In the genomic region with DNA sequence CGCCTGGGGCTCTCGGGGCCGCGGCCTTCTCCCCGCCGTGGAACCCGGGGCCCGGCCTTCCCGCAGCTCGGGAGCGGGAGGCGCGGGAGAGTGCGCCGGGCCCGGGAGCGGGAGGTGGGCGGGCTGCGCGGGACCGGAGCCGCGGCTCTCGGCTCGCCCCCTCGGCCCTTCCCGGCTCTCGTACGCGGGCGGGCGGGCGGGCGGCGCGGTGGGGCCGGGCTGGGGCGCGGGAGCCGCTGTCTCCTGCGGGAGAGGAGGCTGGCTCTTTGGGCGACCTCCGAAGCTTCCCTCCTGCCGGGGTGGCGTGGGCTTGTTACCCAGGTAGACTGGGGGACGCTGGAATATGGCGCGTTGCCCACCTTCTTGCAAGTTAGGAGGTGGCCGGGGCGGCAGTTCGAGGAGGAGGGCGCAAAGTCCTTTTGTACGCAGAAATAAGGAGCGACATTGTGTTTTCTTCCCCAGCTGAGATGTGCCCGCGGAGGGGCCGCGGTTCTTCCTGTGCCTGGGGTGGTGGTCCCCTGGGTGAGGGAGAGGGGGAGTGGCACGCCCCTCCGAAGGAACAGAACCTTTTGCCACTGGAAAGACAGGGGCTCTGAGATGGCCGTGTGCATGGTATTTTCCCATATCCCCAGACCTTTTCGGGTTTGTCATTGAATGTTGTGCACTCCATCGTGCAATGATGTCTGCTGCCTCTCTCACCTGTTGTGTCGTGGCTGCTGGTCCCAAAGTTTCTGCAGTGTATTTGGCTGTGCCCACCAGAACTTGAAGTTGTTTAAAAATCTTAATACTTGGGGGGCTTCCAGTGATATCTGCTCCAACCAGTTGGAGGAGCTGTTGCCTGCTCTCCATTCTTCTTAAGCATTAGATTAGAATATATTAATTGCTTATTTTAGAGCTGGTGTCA, we compare ENCODE assay signal across 8 cellular contexts. TPM values are rescaled to one million over a fixed set of nuclear protein-coding genes. Genes with fewer than 3 reads are reported as not detected.
DNase-seq lines count a peak whose midpoint lies in the region; ATAC-seq and TF ChIP-seq lines count a peak whose summit lies in the region.

No MANE protein-coding gene starts in this region.

- H3K36me3 ChIP-seq in endodermal cell (ENCODE audit: control insufficient read depth, insufficient read depth, low read length) (peaks cover 20% of the 10 kb centered on the region), stomach smooth muscle (ENCODE audit: control insufficient read depth in 2 of 2, insufficient read depth in 2 of 2, low read length in 2 of 2) (peaks cover 2 to 5% of the 10 kb centered on the region in 2 donors)

- H3K27ac ChIP-seq in endodermal cell (ENCODE audit: low read depth, low read length) = peak overlapping the region; percentile 24
- peak overlapping the region; percentile 87 for H3K27ac ChIP-seq in stomach smooth muscle (ENCODE audit: low read length)

- H3K9me3 ChIP-seq in endodermal cell (ENCODE audit: control insufficient read depth, low read length) (no peaks in the 10 kb centered on the region), mononuclear cell (ENCODE audit: low read depth, low read length) (no peaks in the 10 kb centered on the region), stomach smooth muscle (ENCODE audit: control insufficient read depth in 2 of 2, low read length in 2 of 2) (no peaks in the 10 kb centered on the region)

- peak; percentile 63 for TF ChIP-seq CTCF in GM10266 (IDR thresholded peaks at IDR 0.05; ENCODE audit: control insufficient read depth, insufficient read depth, low read depth, missing control alignments)
- peak; percentile 79 for TF ChIP-seq CTCF in endodermal cell (conservative IDR thresholded peaks at IDR 0.05)

- peaks cover 19% of the 10 kb centered on the region for H3K36me3 Mint-ChIP-seq in activated CD8-positive, alpha-beta T cell treated with anti-CD3 and anti-CD28 coated beads, Interleukin-2, amount 10 ng/mL, durations not matched to agents 7 days and 5 days (ENCODE audit: low read depth)
- H3K36me3 Mint-ChIP-seq in endodermal cell (ENCODE audit: low read depth) = peaks cover 10% of the 10 kb centered on the region

- H3K4me1 Mint-ChIP-seq in activated CD8-positive, alpha-beta T cell treated with anti-CD3 and anti-CD28 coated beads, Interleukin-2, amount 10 ng/mL, durations not matched to agents 7 days and 5 days (ENCODE audit: low read depth) = peaks cover 56% of the 10 kb centered on the region
- peaks cover 22% of the 10 kb centered on the region for H3K4me1 Mint-ChIP-seq in endodermal cell

- H3K4me3 ChIP-seq in endodermal cell (ENCODE audit: low read length) = peak overlapping the region; percentile 89
- peak overlapping the region; percentile 96 for H3K4me3 ChIP-seq in mononuclear cell (ENCODE audit: low read length)
- H3K4me3 ChIP-seq in stomach smooth muscle (ENCODE audit: low read length in 2 of 2) = peak overlapping the region; percentile 90 to 94

- H3K4me1 ChIP-seq in endodermal cell (ENCODE audit: control insufficient read depth, insufficient read depth, low read length) = peaks cover 8% of the 10 kb centered on the region
- H3K4me1 ChIP-seq in mononuclear cell (ENCODE audit: insufficient read depth, low read length) = peaks cover 75% of the 10 kb centered on the region
- H3K4me1 ChIP-seq in stomach smooth muscle (ENCODE audit: control insufficient read depth, insufficient read depth, low read length) = peaks cover 18% of the 10 kb centered on the region

- ATAC-seq in HG02678 (IDR thresholded peaks at IDR 0.05; ENCODE audit: unreplicated experiment) = peak; percentile 18
- peak; percentile 27 for ATAC-seq in activated CD8-positive, alpha-beta T cell treated with anti-CD3 and anti-CD28 coated beads, Interleukin-2, amount 10 ng/mL, durations not matched to agents 7 days and 5 days

- H3K9ac ChIP-seq in endodermal cell (ENCODE audit: extremely low read depth, low read length, poor library complexity, severe bottlenecking) (peak overlapping the region; percentile 79), stomach smooth muscle (ENCODE audit: low read length in 2 of 2) (peak overlapping the region; percentile 80 to 89)

- peak overlapping the region; percentile 92 for H3K4me3 Mint-ChIP-seq in activated CD8-positive, alpha-beta T cell treated with anti-CD3 and anti-CD28 coated beads, Interleukin-2, amount 10 ng/mL, durations not matched to agents 7 days and 5 days
- H3K4me3 Mint-ChIP-seq in endodermal cell = peak overlapping the region; percentile 84

- H3K27me3 ChIP-seq in endodermal cell (ENCODE audit: control insufficient read depth, insufficient read depth, low read length, poor library complexity, severe bottlenecking) (no peaks in the 10 kb centered on the region), mononuclear cell (ENCODE audit: insufficient read depth, low read length) (no peaks in the 10 kb centered on the region), stomach smooth muscle (ENCODE audit: control insufficient read depth in 1 of 2, insufficient read depth in 2 of 2, low read length in 2 of 2) (no peaks in the 10 kb centered on the region)

- H3K27ac Mint-ChIP-seq in activated CD8-positive, alpha-beta T cell treated with anti-CD3 and anti-CD28 coated beads, Interleukin-2, amount 10 ng/mL, durations not matched to agents 7 days and 5 days = peak overlapping the region; percentile 88
- H3K27ac Mint-ChIP-seq in endodermal cell = peak overlapping the region; percentile 90

- H3K9me3 Mint-ChIP-seq in activated CD8-positive, alpha-beta T cell treated with anti-CD3 and anti-CD28 coated beads, Interleukin-2, amount 10 ng/mL, durations not matched to agents 7 days and 5 days (ENCODE audit: insufficient read depth) = no peaks in the 10 kb centered on the region
- H3K9me3 Mint-ChIP-seq in endodermal cell = no peaks in the 10 kb centered on the region

- no peaks in the 10 kb centered on the region for H3K27me3 Mint-ChIP-seq in activated CD8-positive, alpha-beta T cell treated with anti-CD3 and anti-CD28 coated beads, Interleukin-2, amount 10 ng/mL, durations not matched to agents 7 days and 5 days (ENCODE audit: low read depth)
- H3K27me3 Mint-ChIP-seq in endodermal cell (ENCODE audit: insufficient read depth) = no peaks in the 10 kb centered on the region

- DNase-seq in GM10266 (ENCODE audit: extremely low spot score) (peak; percentile 49), NCI-H2171 (lab: John Stamatoyannopoulos, UW) (peak; percentile 24), endodermal cell (peak; percentile 72), mesenteric fat pad (ENCODE audit: low spot score) (no peak)
- peak; percentile 53 for DNase-seq in activated CD8-positive, alpha-beta T cell treated with anti-CD3 and anti-CD28 coated beads, Interleukin-2, amount 10 ng/mL, durations not matched to agents 7 days and 5 days

- POLR2A ChIA-PET in activated CD8-positive, alpha-beta T cell treated with anti-CD3 and anti-CD28 coated beads, Interleukin-2, amount 10 ng/mL, durations not matched to agents 7 days and 5 days (lab: Charles Lee) = interaction anchor here (0.5 to 1.3 kb wide), 9 partner anchors 11 to 1819 kb away, joined by 3 to 5 read pairs (median 3); no protein-coding TSS in a partner anchor

- WGBS in endodermal cell (ENCODE audit: insufficient coverage in 1 of 2, insufficient read length in 1 of 2), 2 experiments = 0% methylated on average over 4 to 64 of the region's 64 CpGs

- CTCF ChIA-PET in activated CD8-positive, alpha-beta T cell treated with anti-CD3 and anti-CD28 coated beads, Interleukin-2, amount 10 ng/mL, durations not matched to agents 7 days and 5 days (lab: Charles Lee) = interaction anchor here (0.6 to 3.7 kb wide), 22 partner anchors 9 to 393 kb away, joined by 3 to 46 read pairs (median 4); no protein-coding TSS in a partner anchor

RNA-seq across cellular contexts. Expression of gene NRF1, which starts 0.8 kb away (rescaled TPM):
- 10 to 100 TPM; 28.1 to 30.0 TPM for total RNA-seq in activated CD8-positive, alpha-beta T cell treated with anti-CD3 and anti-CD28 coated beads, Interleukin-2, amount 10 ng/mL, durations not matched to agents 7 days and 5 days
- 10 to 100 TPM; 22.9 to 26.4 TPM for total RNA-seq in endodermal cell
- polyA plus RNA-seq in endodermal cell (2013, experiment 1 of 2) = 19.4 TPM
- polyA plus RNA-seq in endodermal cell (2013, experiment 2 of 2) = 18.7 TPM
- total RNA-seq in mononuclear cell = 34.5 TPM
- 16.2 TPM for total RNA-seq in mesenteric fat pad
